10 cellular contexts compared by ENCODE assay signal in the genomic region with DNA sequence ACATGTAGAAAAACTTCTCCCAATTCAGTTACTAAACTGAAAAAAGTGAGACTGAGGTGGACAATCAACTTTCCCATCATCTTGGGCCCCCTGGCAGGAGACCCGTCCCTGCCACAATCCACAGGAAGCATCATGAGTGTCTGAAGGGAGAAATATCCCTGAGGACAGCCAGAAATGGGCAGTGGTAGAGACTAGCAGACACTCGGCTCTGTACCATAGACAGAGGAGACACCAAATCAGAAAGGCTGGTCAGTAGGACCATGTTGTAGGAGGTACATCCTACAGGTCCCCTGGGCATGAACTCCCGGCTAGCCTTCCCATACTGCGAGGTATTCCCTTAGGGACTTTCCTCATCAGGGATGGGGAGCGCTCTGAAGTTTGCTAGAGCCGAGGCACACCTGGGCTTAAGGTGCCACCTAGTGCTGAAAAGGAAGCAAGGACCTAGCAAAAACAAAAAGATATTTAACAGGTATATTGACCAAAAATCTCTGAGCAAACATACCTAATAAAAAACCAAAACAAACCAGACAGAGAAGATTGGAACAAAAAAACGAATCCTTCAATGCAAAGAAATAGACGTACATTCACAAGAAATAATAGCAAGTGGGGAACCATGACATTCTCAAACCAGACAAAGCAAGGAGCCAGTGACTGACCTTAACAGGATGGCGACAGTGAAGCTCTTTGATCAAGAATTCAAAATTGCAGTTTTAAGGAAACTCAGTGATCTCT. TPM values are rescaled to one million over a fixed set of nuclear protein-coding genes. Genes with fewer than 3 reads are reported as not detected.
DNase-seq lines count a peak whose midpoint lies in the region; ATAC-seq and TF ChIP-seq lines count a peak whose summit lies in the region.
"Had no signal": no experiment of that assay in that cellular context is flagged by ENCODE, and none has a peak within 500 bp of the region (broad histone marks: within the 10 kb centered on the region; RNA-seq: fewer than 3 reads in every experiment).

No MANE protein-coding gene starts in this region.

- ATAC-seq in left colon, result peak; percentile 93
- no peak for ATAC-seq in activated CD4-positive, CD25-positive, alpha-beta regulatory T cell treated with anti-CD3 and anti-CD28 coated beads, Interleukin-2, amount 50 U/mL, for 24 hours
- no peak for ATAC-seq in HG02610 (IDR thresholded peaks at IDR 0.05; ENCODE audit: unreplicated experiment)

- no peaks in the 10 kb centered on the region for H3K4me1 ChIP-seq in KMS-11 (ENCODE audit: low read depth, poor library complexity, severe bottlenecking)

- H3K36me3 ChIP-seq in KMS-11 (ENCODE audit: insufficient read depth), result no peaks in the 10 kb centered on the region

- no peaks in the 10 kb centered on the region for H4K20me1 ChIP-seq in KMS-11 (ENCODE audit: insufficient read depth)

- no peak overlapping the region for H2AFZ ChIP-seq in KMS-11 (ENCODE audit: low read depth)

- peak; percentile 50 for TF ChIP-seq CTCF in KMS-11 (conservative IDR thresholded peaks at IDR 0.05; ENCODE audit: low read depth, low read length)

- no peaks in the 10 kb centered on the region for H3K79me2 ChIP-seq in KMS-11 (ENCODE audit: insufficient read depth, low read depth)

- H3K27ac ChIP-seq in KMS-11, result no peak overlapping the region

- no peak overlapping the region for H3K4me3 ChIP-seq in KMS-11 (IDR thresholded peaks at IDR 0.05; ENCODE audit: insufficient read depth, low read depth, low read length)

- H3K27me3 ChIP-seq in KMS-11 (ENCODE audit: insufficient read depth, low read depth), result no peaks in the 10 kb centered on the region

- DNase-seq in DMS53 (lab: John Stamatoyannopoulos, UW), result peak; percentile 93
- peak; percentile 73 for DNase-seq in SW480 (ENCODE audit: low spot score)
- peak in 1 of 2 donors; percentile 27 for DNase-seq in left colon
- no peak for DNase-seq in activated gamma-delta T cell (lab: John Stamatoyannopoulos, UW)
- no peak for DNase-seq in D341Med (ENCODE audit: low spot score)
- DNase-seq: NCI-H2029 treated with DMSO at 0.1 percent for 48 hours; stimulated activated naive CD4-positive, alpha-beta T cell treated with Interleukin-2 at 50 U/mL for 16 hours had no signal

- intact Hi-C loops in left colon (cut with DNase I, micrococcal nuclease), result no loop called here

- no peak overlapping the region for H3K9ac ChIP-seq in KMS-11

- H3K4me2 ChIP-seq in KMS-11, result no peak overlapping the region

RNA-seq across cellular contexts. Expression of a gene that starts 55.6 kb away (rescaled TPM):
- total RNA-seq in left colon, result 1 to 10 TPM; 7.7 to 9.7 TPM

RNA-seq across cellular contexts. Expression of a gene that starts 55.6 kb away (rescaled TPM):
- 1 to 10 TPM; 1.3 to 3.1 TPM for total RNA-seq in left colon

Comparison
In these comparisons a context has a peak if more than half of its experiments do, and no peak if none do; other contexts are left out.
1. DNase-seq: peak in DMS53 (single experiment) and SW480 (single experiment); none in activated gamma-delta T cell (single experiment) and D341Med (single experiment).